Comparison of ENCODE assay signal across 26 cellular contexts in the genomic region with DNA sequence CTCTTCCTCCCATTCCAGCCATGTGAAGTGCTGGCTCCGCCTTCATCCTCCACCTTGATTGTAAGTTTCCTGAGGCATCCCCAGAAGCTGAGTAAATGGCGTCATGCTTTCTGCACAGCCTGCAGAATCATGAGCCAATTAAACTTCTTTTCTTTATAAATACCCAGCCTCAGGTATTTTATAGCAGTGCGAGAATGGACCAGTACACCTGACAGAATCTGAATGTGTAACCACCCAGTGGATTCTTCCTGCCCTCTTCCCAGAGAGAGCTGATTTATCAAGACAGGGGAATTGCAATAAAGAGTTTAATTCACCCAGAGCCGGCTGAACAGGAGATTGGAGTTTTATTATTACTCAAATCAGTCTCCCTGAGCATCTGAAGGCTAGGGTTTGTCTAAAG.
"Had no signal": no experiment of that assay in that cellular context is flagged by ENCODE, and none has a peak within 500 bp of the region (broad histone marks: within the 10 kb centered on the region; RNA-seq: fewer than 3 reads in every experiment).

No MANE protein-coding gene starts in this region.

- FAIRE-seq: colon, endometrium, endothelial cell of umbilical vein, frontal cortex had no signal

- H3K27me3 ChIP-seq: colonic mucosa, dorsolateral prefrontal cortex, foreskin keratinocyte, gastrocnemius medialis, gastroesophageal sphincter, heart left ventricle, heart right ventricle had no signal

- DNase-seq: cortex of kidney; dermis blood vessel endothelial cell; dorsolateral prefrontal cortex; effector CD4-positive, alpha-beta T cell; effector CD8-positive, alpha-beta T cell; effector memory CD4-positive, alpha-beta T cell; effector memory CD8-positive, alpha-beta T cell; endodermal cell; erythroblast; esophagus squamous epithelium; foreskin fibroblast; foreskin keratinocyte; foreskin melanocyte; gastrocnemius medialis; glutamatergic neuron; heart left ventricle; heart right ventricle had no signal

- H3K4me3 ChIP-seq: colonic mucosa, coronary artery, dorsolateral prefrontal cortex, esophagus squamous epithelium, gastrocnemius medialis, gastroesophageal sphincter, heart left ventricle, heart right ventricle had no signal

- H3K27ac ChIP-seq: colonic mucosa, coronary artery, dorsolateral prefrontal cortex, epithelial cell of prostate, esophagus squamous epithelium, foreskin keratinocyte, gastrocnemius medialis, gastroesophageal sphincter, heart left ventricle, heart right ventricle had no signal

- H3K36me3 ChIP-seq: colonic mucosa, esophagus squamous epithelium, gastrocnemius medialis, gastroesophageal sphincter, heart left ventricle, heart right ventricle had no signal

- ATAC-seq: effector memory CD8-positive, alpha-beta T cell; esophagus mucosa; foreskin keratinocyte; gastrocnemius medialis; gastroesophageal sphincter; heart left ventricle had no signal

- H3K4me1 ChIP-seq: esophagus squamous epithelium, foreskin keratinocyte, gastrocnemius medialis, gastroesophageal sphincter had no signal

- H3K9me3 ChIP-seq: colonic mucosa, gastrocnemius medialis, gastroesophageal sphincter, heart left ventricle, heart right ventricle had no signal
